Comparison of ENCODE assay signal across 27 cellular contexts in the genomic region with DNA sequence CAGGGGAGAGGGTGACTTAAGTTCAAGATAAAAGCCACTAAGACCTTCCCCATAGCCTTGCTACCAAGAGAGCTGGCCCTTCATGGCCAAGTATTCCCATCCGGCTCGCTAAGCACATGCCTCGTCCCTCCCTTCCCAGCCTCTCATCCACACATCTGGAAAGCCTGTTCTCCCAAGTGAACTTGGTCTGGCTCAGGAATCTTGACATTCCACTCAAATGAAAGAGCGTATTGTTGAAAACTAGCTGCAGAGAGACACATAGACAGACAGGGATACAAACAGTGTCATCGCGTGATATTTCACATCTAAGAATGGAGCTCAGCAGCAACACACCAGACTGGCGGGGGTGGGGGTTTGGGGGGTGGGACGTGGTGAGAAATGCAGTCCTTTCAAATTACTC.
DNase-seq lines count a peak whose midpoint lies in the region; ATAC-seq and TF ChIP-seq lines count a peak whose summit lies in the region.
"Had no signal": no experiment of that assay in that cellular context is flagged by ENCODE, and none has a peak within 500 bp of the region (broad histone marks: within the 10 kb centered on the region; RNA-seq: fewer than 3 reads in every experiment).

No MANE protein-coding gene starts in this region.

- WGBS in neuronal stem cell (ENCODE audit: extremely low coverage in 2 of 2, insufficient read length in 2 of 2, insufficient replicate concordance in 1 of 2), 2 donors, result no CpG with 5 or more reads among the region's 8 CpGs

- H3K27me3 Mint-ChIP-seq in neural progenitor cell (ENCODE audit: insufficient read depth, low read depth), result peaks cover 6% of the 10 kb centered on the region

- no peaks in the 10 kb centered on the region for H3K79me2 ChIP-seq in neural progenitor cell (ENCODE audit: low read depth)

- H3K23ac ChIP-seq in neuronal stem cell (ENCODE audit: low read depth, low read length, poor library complexity), result no peak overlapping the region

- H3K79me1 ChIP-seq in neuronal stem cell (ENCODE audit: low read depth, low read length), result no peaks in the 10 kb centered on the region

- no peak for TF ChIP-seq CTCF in AG09319 (IDR thresholded peaks at IDR 0.05; ENCODE audit: low read depth, low read length)
- TF ChIP-seq CTCF in neural progenitor cell (IDR thresholded peaks at IDR 0.05), result no peak

- H3K4me1 Mint-ChIP-seq in neural progenitor cell, result peaks cover 4% of the 10 kb centered on the region
- H3K4me1 Mint-ChIP-seq: naive thymus-derived CD4-positive, alpha-beta T cell had no signal

- peak overlapping the region; percentile 57 for H3K27ac Mint-ChIP-seq in neural progenitor cell
- H3K27ac Mint-ChIP-seq: naive thymus-derived CD4-positive, alpha-beta T cell had no signal

- H3K14ac ChIP-seq in neuronal stem cell (ENCODE audit: low read length), result no peak overlapping the region

- peaks cover 2% of the 10 kb centered on the region for H3K9me3 Mint-ChIP-seq in neural progenitor cell
- H3K9me3 Mint-ChIP-seq: activated T-cell treated with anti-CD3 and anti-CD28 coated beads, Interleukin-2, amount 50 U/mL, for 4 hours; central memory CD8-positive, alpha-beta T cell had no signal

- peak; percentile 47 for DNase-seq in AG09319 (ENCODE audit: extremely low read depth, low read depth)
- DNase-seq in GM04504 (ENCODE audit: low read depth), result peak; percentile 64
- peak; percentile 94 for DNase-seq in fibroblast of peridontal ligament (ENCODE audit: extremely low read depth)
- no peak for DNase-seq in neural progenitor cell (ENCODE audit: low spot score)
- DNase-seq in activated effector memory CD4-positive, alpha-beta T cell treated with Interleukin-2 at 50 U/mL for 16 hours, result no peak
- DNase-seq in neuronal stem cell (ENCODE audit: low spot score), result no peak
- DNase-seq in NCI-H2029 treated with DMSO at 0.1 percent for 48 hours (lab: John Stamatoyannopoulos, UW), result no peak
- DNase-seq: activated CD4-positive, alpha-beta T cell treated with anti-CD3 and anti-CD28 coated beads for 4 hours; activated T-cell treated with anti-CD3 and anti-CD28 coated beads, Interleukin-2, amount 50 U/mL, for 4 hours; Caco-2; DMS79 treated with DMSO at 0.1 percent for 48 hours; foreskin keratinocyte; left lung; midbrain; naive thymus-derived CD4-positive, alpha-beta T cell; NCI-H1694; NCI-H524 treated with DMSO at 0.1 percent for 48 hours; NK-92 treated with Interleukin-12 subunit alpha and Interleukin-12 subunit beta, amount 100 ng/mL, for 24 hours; occipital lobe; PC-3; SHP77 treated with DMSO at 0.1 percent for 48 hours; stimulated activated CD4-positive, alpha-beta T cell treated with anti-CD3 and anti-CD28 coated beads, Interleukin-2, amount 100 ng/mL, for 24 hours; trophoblast cell had no signal

- no peak overlapping the region for H2BK15ac ChIP-seq in neuronal stem cell (ENCODE audit: low read length)

- H2AK5ac ChIP-seq in neuronal stem cell (ENCODE audit: low read depth, low read length), result no peak overlapping the region

- no peak overlapping the region for H3K4me3 ChIP-seq in neural progenitor cell
- no peak overlapping the region for H3K4me3 ChIP-seq in neuronal stem cell (ENCODE audit: low read length in 2 of 2)
- H3K4me3 ChIP-seq: BLaER1 treated with 17β-estradiol and CSF1 and Interleukin-3, amounts not matched to agents 10 nM and 100 nM; left lung had no signal

- H3K27ac ChIP-seq in neural progenitor cell (no peak overlapping the region), neuronal stem cell (replicated peaks; ENCODE audit: low read length) (no peak overlapping the region)
- H3K27ac ChIP-seq: BLaER1 treated with 17β-estradiol and CSF1 and Interleukin-3, amounts not matched to agents 10 nM and 100 nM; foreskin keratinocyte; left lung; VCaP had no signal

- H2AFZ ChIP-seq in neural progenitor cell (replicated peaks) (no peak overlapping the region), neuronal stem cell (ENCODE audit: low read length) (no peak overlapping the region)

- H3K4me3 Mint-ChIP-seq in neural progenitor cell, result no peak overlapping the region
- H3K4me3 Mint-ChIP-seq: activated T-cell treated with anti-CD3 and anti-CD28 coated beads, Interleukin-2, amount 50 U/mL, for 4 hours; central memory CD8-positive, alpha-beta T cell; naive thymus-derived CD4-positive, alpha-beta T cell had no signal

- no peak overlapping the region for H2BK120ac ChIP-seq in neuronal stem cell (ENCODE audit: low read depth, low read length)

- no peaks in the 10 kb centered on the region for H3F3A ChIP-seq in neural progenitor cell (ENCODE audit: low read depth)

- no peaks in the 10 kb centered on the region for H4K20me1 ChIP-seq in neural progenitor cell (ENCODE audit: low read depth)
- H4K20me1 ChIP-seq: BLaER1 treated with 17β-estradiol and CSF1 and Interleukin-3, amounts not matched to agents 10 nM and 100 nM had no signal

- H3K9me3 ChIP-seq in neural progenitor cell (ENCODE audit: low read depth) (no peaks in the 10 kb centered on the region), neuronal stem cell (replicated peaks in 1 of 2; ENCODE audit: control insufficient read depth in 2 of 2, insufficient read depth in 1 of 2, low read depth in 1 of 2, low read length in 2 of 2) (no peaks in the 10 kb centered on the region)
- H3K9me3 ChIP-seq: BLaER1 treated with 17β-estradiol and CSF1 and Interleukin-3, amounts not matched to agents 10 nM and 100 nM; Caco-2; left lung had no signal

- no peaks in the 10 kb centered on the region for H3K36me3 Mint-ChIP-seq in neural progenitor cell
- H3K36me3 Mint-ChIP-seq: naive thymus-derived CD4-positive, alpha-beta T cell had no signal

- H4K91ac ChIP-seq in neuronal stem cell (ENCODE audit: low read depth, low read length, poor library complexity), result no peak overlapping the region

- H4K8ac ChIP-seq in neuronal stem cell (ENCODE audit: low read depth, low read length), result no peak overlapping the region

- H3K4me2 ChIP-seq in neural progenitor cell (no peak overlapping the region), neuronal stem cell (ENCODE audit: insufficient read depth, low read length, poor library complexity, severe bottlenecking) (no peak overlapping the region)
- H3K4me2 ChIP-seq: BLaER1 treated with 17β-estradiol and CSF1 and Interleukin-3, amounts not matched to agents 10 nM and 100 nM had no signal

- ATAC-seq in HG02759 (IDR thresholded peaks at IDR 0.05; ENCODE audit: unreplicated experiment), result no peak
- ATAC-seq: activated T-cell treated with anti-CD3 and anti-CD28 coated beads, Interleukin-2, amount 50 U/mL, for 4 hours; foreskin keratinocyte; left lung; naive thymus-derived CD4-positive, alpha-beta T cell; PC-3 had no signal

- no peak overlapping the region for H2BK12ac ChIP-seq in neuronal stem cell (ENCODE audit: low read length)

- H3K36me3 ChIP-seq in neural progenitor cell (no peaks in the 10 kb centered on the region), neuronal stem cell (replicated peaks in 1 of 2; ENCODE audit: control insufficient read depth in 2 of 2, insufficient read depth in 2 of 2, low read length in 2 of 2) (no peaks in the 10 kb centered on the region)
- H3K36me3 ChIP-seq: BLaER1 treated with 17β-estradiol and CSF1 and Interleukin-3, amounts not matched to agents 10 nM and 100 nM; left lung had no signal

- H3K4ac ChIP-seq in neuronal stem cell (ENCODE audit: low read length), result no peak overlapping the region

- H3K9ac ChIP-seq in neural progenitor cell (no peak overlapping the region), neuronal stem cell (ENCODE audit: low read depth, low read length, poor library complexity) (no peak overlapping the region)
- H3K9ac ChIP-seq: BLaER1 treated with 17β-estradiol and CSF1 and Interleukin-3, amounts not matched to agents 10 nM and 100 nM had no signal

- no peak overlapping the region for H2BK5ac ChIP-seq in neuronal stem cell (ENCODE audit: low read length)

- H3K18ac ChIP-seq in neuronal stem cell (ENCODE audit: low read length), result no peak overlapping the region

- no peaks in the 10 kb centered on the region for H3K4me1 ChIP-seq in neural progenitor cell
- H3K4me1 ChIP-seq in neuronal stem cell (ENCODE audit: control insufficient read depth in 2 of 2, insufficient read depth in 1 of 2, low read depth in 1 of 2, low read length in 2 of 2), result no peaks in the 10 kb centered on the region
- H3K4me1 ChIP-seq: left lung had no signal

- H3K27me3 ChIP-seq in neural progenitor cell (no peaks in the 10 kb centered on the region), neuronal stem cell (ENCODE audit: control insufficient read depth in 3 of 3, insufficient read depth in 3 of 3, low read depth in 1 of 3, low read length in 3 of 3) (no peaks in the 10 kb centered on the region)
- H3K27me3 ChIP-seq: BLaER1 treated with 17β-estradiol and CSF1 and Interleukin-3, amounts not matched to agents 10 nM and 100 nM; foreskin keratinocyte; left lung had no signal

Comparison
In these comparisons a context has a peak if more than half of its experiments do, and no peak if none do; other contexts are left out.
1. DNase-seq: peak in AG09319 (single experiment), GM04504 (single experiment) and fibroblast of peridontal ligament (single experiment); none in neural progenitor cell (single experiment), activated effector memory CD4-positive, alpha-beta T cell treated with Interleukin-2 at 50 U/mL for 16 hours (single experiment), neuronal stem cell (single experiment) and NCI-H2029 treated with DMSO at 0.1 percent for 48 hours (single experiment).